Comparison of ENCODE assay signal across 13 cellular contexts in genomic region chr5:112979723-112980122, GRCh38. TPM values are rescaled to one million over a fixed set of nuclear protein-coding genes. Genes with fewer than 3 reads are reported as not detected.
DNase-seq lines count a peak whose midpoint lies in the region; ATAC-seq and TF ChIP-seq lines count a peak whose summit lies in the region.
"Had no signal": no experiment of that assay in that cellular context is flagged by ENCODE, and none has a peak within 500 bp of the region (broad histone marks: within the 10 kb centered on the region; RNA-seq: fewer than 3 reads in every experiment).

No MANE protein-coding gene starts in this region.

- H3K4me3 ChIP-seq in WERI-Rb-1 (ENCODE audit: low read depth, low read length), result no peak overlapping the region
- H3K4me3 ChIP-seq in fibroblast of villous mesenchyme (ENCODE audit: low read depth, low read length), result peak overlapping the region; percentile 91

- H3K27ac Mint-ChIP-seq in activated naive CD4-positive, alpha-beta T cell treated with anti-CD3 and anti-CD28 coated beads, Interleukin-2, amount 50 U/mL, for 24 hours, result peak overlapping the region; percentile 92
- H3K27ac Mint-ChIP-seq in stimulated activated effector memory CD8-positive, alpha-beta T cell treated with anti-CD3 and anti-CD28 coated beads, Interleukin-12 subunit alpha, Interleukin-12 subunit beta, amount 100 ng/mL, for 72 hours, result no peak overlapping the region

- peaks cover 34% of the 10 kb centered on the region for H3K36me3 ChIP-seq in WERI-Rb-1

- H3K4me3 Mint-ChIP-seq in activated naive CD4-positive, alpha-beta T cell treated with anti-CD3 and anti-CD28 coated beads, Interleukin-2, amount 50 U/mL, for 24 hours, result peak overlapping the region; percentile 83
- peak overlapping the region; percentile 96 for H3K4me3 Mint-ChIP-seq in stimulated activated effector memory CD8-positive, alpha-beta T cell treated with anti-CD3 and anti-CD28 coated beads, Interleukin-12 subunit alpha, Interleukin-12 subunit beta, amount 100 ng/mL, for 72 hours

- H3K4me1 Mint-ChIP-seq in activated naive CD4-positive, alpha-beta T cell treated with anti-CD3 and anti-CD28 coated beads, Interleukin-2, amount 50 U/mL, for 24 hours, result peaks cover 75% of the 10 kb centered on the region
- peaks cover 51% of the 10 kb centered on the region for H3K4me1 Mint-ChIP-seq in stimulated activated effector memory CD8-positive, alpha-beta T cell treated with anti-CD3 and anti-CD28 coated beads, Interleukin-12 subunit alpha, Interleukin-12 subunit beta, amount 100 ng/mL, for 72 hours

- H3K27me3 Mint-ChIP-seq in activated naive CD4-positive, alpha-beta T cell treated with anti-CD3 and anti-CD28 coated beads, Interleukin-2, amount 50 U/mL, for 24 hours, result no peaks in the 10 kb centered on the region

- H3K9me3 ChIP-seq in WERI-Rb-1 (ENCODE audit: severe bottlenecking), result no peaks in the 10 kb centered on the region

- DNase-seq in activated naive CD4-positive, alpha-beta T cell treated with Interleukin-2 at 50 U/mL for 16 hours, result no peak
- DNase-seq in WERI-Rb-1, result no peak
- no peak for DNase-seq in fibroblast of villous mesenchyme (ENCODE audit: low read depth)
- DNase-seq in stimulated activated effector memory CD8-positive, alpha-beta T cell treated with anti-CD3 and anti-CD28 coated beads, Interleukin-12 subunit alpha, Interleukin-12 subunit beta, amount 100 ng/mL, for 72 hours (ENCODE audit: low spot score in 2 of 2), result no peak
- DNase-seq: caudate nucleus; midbrain; NCI-H226; SHP77 treated with DMSO at 0.1 percent for 48 hours; stimulated activated naive CD4-positive, alpha-beta T cell treated with Interleukin-2 at 50 U/mL for 16 hours had no signal

- TF ChIP-seq CTCF in WERI-Rb-1 (IDR thresholded peaks at IDR 0.05; ENCODE audit: low read depth, low read length) (no peak), fibroblast of villous mesenchyme (IDR thresholded peaks at IDR 0.05; ENCODE audit: insufficient read depth, low read depth, low read length) (no peak)

- H3K27me3 ChIP-seq in WERI-Rb-1 (ENCODE audit: insufficient read depth, low read depth, severe bottlenecking), result no peaks in the 10 kb centered on the region

- 0 out of 2 replicates have a peak overlapping the region, but pooled peaks have one; percentile 7 for H3K27ac ChIP-seq in WERI-Rb-1

- ATAC-seq in stimulated activated effector memory CD8-positive, alpha-beta T cell treated with anti-CD3 and anti-CD28 coated beads, Interleukin-12 subunit alpha, Interleukin-12 subunit beta, amount 100 ng/mL, for 72 hours, result no peak
- ATAC-seq in GM21576 (IDR thresholded peaks at IDR 0.05; ENCODE audit: unreplicated experiment) (no peak), GM18867 (IDR thresholded peaks at IDR 0.05; ENCODE audit: unreplicated experiment) (no peak), GM21717 (IDR thresholded peaks at IDR 0.05; ENCODE audit: unreplicated experiment) (no peak)

- no peaks in the 10 kb centered on the region for H3K9me3 Mint-ChIP-seq in activated naive CD4-positive, alpha-beta T cell treated with anti-CD3 and anti-CD28 coated beads, Interleukin-2, amount 50 U/mL, for 24 hours
- H3K9me3 Mint-ChIP-seq in stimulated activated effector memory CD8-positive, alpha-beta T cell treated with anti-CD3 and anti-CD28 coated beads, Interleukin-12 subunit alpha, Interleukin-12 subunit beta, amount 100 ng/mL, for 72 hours, result no peaks in the 10 kb centered on the region

- H3K36me3 Mint-ChIP-seq in activated naive CD4-positive, alpha-beta T cell treated with anti-CD3 and anti-CD28 coated beads, Interleukin-2, amount 50 U/mL, for 24 hours, result peaks cover 12% of the 10 kb centered on the region
- peaks cover 53% of the 10 kb centered on the region for H3K36me3 Mint-ChIP-seq in stimulated activated effector memory CD8-positive, alpha-beta T cell treated with anti-CD3 and anti-CD28 coated beads, Interleukin-12 subunit alpha, Interleukin-12 subunit beta, amount 100 ng/mL, for 72 hours

RNA-seq across cellular contexts. Expression of gene DCP2, which starts 3.1 kb away (rescaled TPM):
- total RNA-seq in fibroblast of villous mesenchyme, result 19.6 and 35.4 TPM in 2 replicates

RNA-seq across cellular contexts. Expression of gene REEP5, which starts 57.7 kb away (rescaled TPM):
- total RNA-seq in fibroblast of villous mesenchyme, result 47.0 and 48.8 TPM in 2 replicates
